In the genomic region with DNA sequence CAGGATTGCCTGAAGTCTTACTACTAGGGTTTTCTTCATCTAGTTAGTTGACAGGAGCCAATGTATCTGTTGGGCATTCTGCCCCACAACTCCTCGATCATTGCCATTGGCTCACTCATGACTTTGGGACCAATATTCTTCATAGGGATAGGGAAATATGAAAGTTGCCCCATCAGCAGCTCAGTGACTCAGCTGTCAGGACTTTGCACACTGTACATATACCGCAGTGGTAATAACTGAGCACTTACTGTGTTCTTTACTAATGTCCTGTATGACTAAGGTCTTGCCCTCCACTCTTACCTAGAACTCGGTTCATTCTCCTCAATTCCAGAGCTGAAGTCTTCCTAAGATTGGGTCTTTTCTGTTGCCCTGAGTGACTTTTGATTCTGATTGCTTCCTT, we compare ENCODE assay signal across 37 cellular contexts. TPM values are rescaled to one million over a fixed set of nuclear protein-coding genes. Genes with fewer than 3 reads are reported as not detected.
"Had no signal": no experiment of that assay in that cellular context is flagged by ENCODE, and none has a peak within 500 bp of the region (broad histone marks: within the 10 kb centered on the region; RNA-seq: fewer than 3 reads in every experiment).

No MANE protein-coding gene starts in this region.

- H3K9me3 ChIP-seq: esophagus squamous epithelium, gastroesophageal sphincter, right atrium auricular region, upper lobe of left lung had no signal

- H3K4me3 ChIP-seq: esophagus squamous epithelium, gastroesophageal sphincter, neural progenitor cell, right atrium auricular region, smooth muscle cell, upper lobe of left lung had no signal

- H3K36me3 ChIP-seq: esophagus squamous epithelium, gastroesophageal sphincter, neural progenitor cell, right atrium auricular region, upper lobe of left lung, WERI-Rb-1 had no signal

- FAIRE-seq: kidney, TTC549 had no signal

- H3K36me3 Mint-ChIP-seq: activated CD4-positive, alpha-beta memory T cell treated with anti-CD3 and anti-CD28 coated beads for 36 hours; activated naive CD4-positive, alpha-beta T cell treated with anti-CD3 and anti-CD28 coated beads, Interleukin-2, amount 10 ng/mL, durations not matched to agents 7 days and 5 days; activated naive CD8-positive, alpha-beta T cell treated with anti-CD3 and anti-CD28 coated beads, Interleukin-2, amount 10 ng/mL, durations not matched to agents 7 days and 5 days; memory B cell; natural killer cell; neural progenitor cell; stimulated activated memory B cell treated with anti-CD40 and anti-IgM and Interleukin-4, amounts not matched to agents 10 μg/mL and 1 μg/mL and 100 μg/mL, for 72 hours had no signal

- ATAC-seq: gastroesophageal sphincter; left colon; natural killer cell; stimulated activated memory B cell treated with anti-CD40 and anti-IgM and Interleukin-4, amounts not matched to agents 10 μg/mL and 1 μg/mL and 100 μg/mL, for 72 hours; stimulated activated naive CD8-positive, alpha-beta T cell treated with anti-CD3 and anti-CD28 coated beads, Interleukin-15, amount 100 ng/mL, for 72 hours had no signal

- H3K4me1 ChIP-seq: esophagus squamous epithelium, gastroesophageal sphincter, neural progenitor cell, parathyroid adenoma, right atrium auricular region, upper lobe of left lung had no signal

- H3K9ac ChIP-seq: neural progenitor cell, parathyroid adenoma had no signal

- H3K9me3 Mint-ChIP-seq: activated CD4-positive, alpha-beta T cell treated with anti-CD3 and anti-CD28 coated beads, Interleukin-2, amount 10 ng/mL, durations not matched to agents 24 days and 14 days; activated naive CD4-positive, alpha-beta T cell treated with anti-CD3 and anti-CD28 coated beads, Interleukin-2, amount 10 ng/mL, durations not matched to agents 7 days and 5 days; activated naive CD8-positive, alpha-beta T cell treated with anti-CD3 and anti-CD28 coated beads, Interleukin-2, amount 10 ng/mL, durations not matched to agents 7 days and 5 days; dendritic cell treated with granulocyte-macrophage colony-stimulating factor and Interleukin-4, amounts not matched to agents 40 ng/mL and 50 ng/mL, for 4 days; memory B cell; neural progenitor cell; stimulated activated memory B cell treated with anti-CD40 and anti-IgM and Interleukin-4, amounts not matched to agents 10 μg/mL and 1 μg/mL and 100 μg/mL, for 72 hours; T-helper 1 cell treated with Interleukin-12 subunit alpha and Interleukin-12 subunit beta and Interleukin-4 antibody, amounts not matched to agents 30 μg/mL and 1 μg/mL, for 36 hours had no signal

- H3K27me3 Mint-ChIP-seq: activated CD4-positive, alpha-beta memory T cell treated with anti-CD3 and anti-CD28 coated beads for 36 hours; activated CD4-positive, alpha-beta T cell treated with anti-CD3 and anti-CD28 coated beads, Interleukin-2, amount 10 ng/mL, durations not matched to agents 24 days and 14 days; activated naive CD4-positive, alpha-beta T cell treated with anti-CD3 and anti-CD28 coated beads, Interleukin-2, amount 10 ng/mL, durations not matched to agents 7 days and 5 days; activated naive CD8-positive, alpha-beta T cell treated with anti-CD3 and anti-CD28 coated beads, Interleukin-2, amount 10 ng/mL, durations not matched to agents 7 days and 5 days; activated T-cell treated with anti-CD3 and anti-CD28 coated beads, Interleukin-2, amount 50 U/mL, for 24 hours; central memory CD8-positive, alpha-beta T cell; dendritic cell treated with granulocyte-macrophage colony-stimulating factor and Interleukin-4, amounts not matched to agents 40 ng/mL and 50 ng/mL, for 4 days; stimulated activated memory B cell treated with anti-CD40 and anti-IgM and Interleukin-4, amounts not matched to agents 10 μg/mL and 1 μg/mL and 100 μg/mL, for 72 hours; stimulated activated naive CD8-positive, alpha-beta T cell treated with anti-CD3 and anti-CD28 coated beads, Interleukin-15, amount 100 ng/mL, for 72 hours had no signal

- H3K27me3 ChIP-seq: esophagus squamous epithelium, gastroesophageal sphincter, neural progenitor cell, right atrium auricular region, upper lobe of left lung had no signal

- H3K27ac ChIP-seq: epithelial cell of prostate, esophagus squamous epithelium, gastroesophageal sphincter, neural progenitor cell, parathyroid adenoma, right atrium auricular region, upper lobe of left lung, WERI-Rb-1 had no signal

- H3K27ac Mint-ChIP-seq: activated CD4-positive, alpha-beta memory T cell treated with anti-CD3 and anti-CD28 coated beads for 36 hours; activated CD4-positive, alpha-beta T cell treated with anti-CD3 and anti-CD28 coated beads, Interleukin-2, amount 10 ng/mL, durations not matched to agents 24 days and 14 days; activated naive CD4-positive, alpha-beta T cell treated with anti-CD3 and anti-CD28 coated beads, Interleukin-2, amount 10 ng/mL, durations not matched to agents 7 days and 5 days; activated naive CD8-positive, alpha-beta T cell treated with anti-CD3 and anti-CD28 coated beads, Interleukin-2, amount 10 ng/mL, durations not matched to agents 7 days and 5 days; activated T-cell treated with anti-CD3 and anti-CD28 coated beads, Interleukin-2, amount 50 U/mL, for 24 hours; dendritic cell treated with granulocyte-macrophage colony-stimulating factor and Interleukin-4, amounts not matched to agents 40 ng/mL and 50 ng/mL, for 4 days; memory B cell; natural killer cell; neural progenitor cell; stimulated activated memory B cell treated with anti-CD40 and anti-IgM and Interleukin-4, amounts not matched to agents 10 μg/mL and 1 μg/mL and 100 μg/mL, for 72 hours; T-helper 1 cell treated with Interleukin-12 subunit alpha and Interleukin-12 subunit beta and Interleukin-4 antibody, amounts not matched to agents 30 μg/mL and 1 μg/mL, for 36 hours had no signal

- H3K4me3 Mint-ChIP-seq: activated CD4-positive, alpha-beta memory T cell treated with anti-CD3 and anti-CD28 coated beads for 36 hours; activated CD4-positive, alpha-beta T cell treated with anti-CD3 and anti-CD28 coated beads, Interleukin-2, amount 10 ng/mL, durations not matched to agents 24 days and 14 days; activated naive CD4-positive, alpha-beta T cell treated with anti-CD3 and anti-CD28 coated beads, Interleukin-2, amount 10 ng/mL, durations not matched to agents 7 days and 5 days; activated naive CD8-positive, alpha-beta T cell treated with anti-CD3 and anti-CD28 coated beads, Interleukin-2, amount 10 ng/mL, durations not matched to agents 7 days and 5 days; activated T-cell treated with anti-CD3 and anti-CD28 coated beads, Interleukin-2, amount 50 U/mL, for 24 hours; central memory CD8-positive, alpha-beta T cell; dendritic cell treated with granulocyte-macrophage colony-stimulating factor and Interleukin-4, amounts not matched to agents 40 ng/mL and 50 ng/mL, for 4 days; memory B cell; natural killer cell; neural progenitor cell; stimulated activated memory B cell treated with anti-CD40 and anti-IgM and Interleukin-4, amounts not matched to agents 10 μg/mL and 1 μg/mL and 100 μg/mL, for 72 hours; stimulated activated naive CD8-positive, alpha-beta T cell treated with anti-CD3 and anti-CD28 coated beads, Interleukin-15, amount 100 ng/mL, for 72 hours; T-helper 1 cell treated with Interleukin-12 subunit alpha and Interleukin-12 subunit beta and Interleukin-4 antibody, amounts not matched to agents 30 μg/mL and 1 μg/mL, for 36 hours had no signal

- DNase-seq: activated CD4-positive, alpha-beta memory T cell treated with anti-CD3 and anti-CD28 coated beads for 36 hours; activated CD4-positive, alpha-beta T cell treated with anti-CD3 and anti-CD28 coated beads, Interleukin-2, amount 10 ng/mL, durations not matched to agents 24 days and 14 days; activated CD4-positive, CD25-positive, alpha-beta regulatory T cell treated with anti-CD3 and anti-CD28 coated beads, Interleukin-2, amount 50 U/mL, for 72 hours; activated CD8-positive, alpha-beta memory T cell treated with anti-CD3 and anti-CD28 coated beads, Interleukin-2, amount 50 U/mL, for 48 hours; activated gamma-delta T cell; activated naive CD4-positive, alpha-beta T cell treated with anti-CD3 and anti-CD28 coated beads, Interleukin-2, amount 10 ng/mL, durations not matched to agents 7 days and 5 days; activated naive CD8-positive, alpha-beta T cell treated with anti-CD3 and anti-CD28 coated beads, Interleukin-2, amount 10 ng/mL, durations not matched to agents 7 days and 5 days; activated T-cell treated with anti-CD3 and anti-CD28 coated beads, Interleukin-2, amount 50 U/mL, for 24 hours; amniotic stem cell; esophagus squamous epithelium; head of caudate nucleus; hippocampal formation; kidney; left colon; midbrain; natural killer cell; occipital lobe; stimulated activated CD4-positive, alpha-beta T cell treated with anti-CD3 and anti-CD28 coated beads, Interleukin-1b, Interleukin-23, amount 100 ng/mL, for 48 hours; stimulated activated CD4-positive, alpha-beta T cell treated with anti-CD3 and anti-CD28 coated beads, Interleukin-4, amount 100 ng/mL, for 4 hours; stimulated activated CD8-positive, alpha-beta memory T cell treated with anti-CD3 and anti-CD28 coated beads, Interleukin-4, amount 100 ng/mL, for 48 hours; stimulated activated naive CD8-positive, alpha-beta T cell treated with anti-CD3 and anti-CD28 coated beads, Interleukin-15, amount 100 ng/mL, for 72 hours; substantia nigra; T-helper 9 cell; upper lobe of left lung; WERI-Rb-1 had no signal

- H3K4me1 Mint-ChIP-seq: activated CD4-positive, alpha-beta T cell treated with anti-CD3 and anti-CD28 coated beads, Interleukin-2, amount 10 ng/mL, durations not matched to agents 24 days and 14 days; activated naive CD4-positive, alpha-beta T cell treated with anti-CD3 and anti-CD28 coated beads, Interleukin-2, amount 10 ng/mL, durations not matched to agents 7 days and 5 days; activated naive CD8-positive, alpha-beta T cell treated with anti-CD3 and anti-CD28 coated beads, Interleukin-2, amount 10 ng/mL, durations not matched to agents 7 days and 5 days; central memory CD8-positive, alpha-beta T cell; memory B cell; natural killer cell; stimulated activated memory B cell treated with anti-CD40 and anti-IgM and Interleukin-4, amounts not matched to agents 10 μg/mL and 1 μg/mL and 100 μg/mL, for 72 hours; stimulated activated naive CD8-positive, alpha-beta T cell treated with anti-CD3 and anti-CD28 coated beads, Interleukin-15, amount 100 ng/mL, for 72 hours had no signal

RNA-seq across cellular contexts. Expression of a gene that starts 46.8 kb away (rescaled TPM):
- total RNA-seq: activated CD4-positive, alpha-beta memory T cell treated with anti-CD3 and anti-CD28 coated beads for 36 hours; activated CD4-positive, alpha-beta T cell treated with anti-CD3 and anti-CD28 coated beads, Interleukin-2, amount 10 ng/mL, durations not matched to agents 24 days and 14 days; activated naive CD8-positive, alpha-beta T cell treated with anti-CD3 and anti-CD28 coated beads, Interleukin-2, amount 10 ng/mL, durations not matched to agents 7 days and 5 days; natural killer cell had no signal
